Comparison of ENCODE assay signal across 1 cellular context in the genomic region with DNA sequence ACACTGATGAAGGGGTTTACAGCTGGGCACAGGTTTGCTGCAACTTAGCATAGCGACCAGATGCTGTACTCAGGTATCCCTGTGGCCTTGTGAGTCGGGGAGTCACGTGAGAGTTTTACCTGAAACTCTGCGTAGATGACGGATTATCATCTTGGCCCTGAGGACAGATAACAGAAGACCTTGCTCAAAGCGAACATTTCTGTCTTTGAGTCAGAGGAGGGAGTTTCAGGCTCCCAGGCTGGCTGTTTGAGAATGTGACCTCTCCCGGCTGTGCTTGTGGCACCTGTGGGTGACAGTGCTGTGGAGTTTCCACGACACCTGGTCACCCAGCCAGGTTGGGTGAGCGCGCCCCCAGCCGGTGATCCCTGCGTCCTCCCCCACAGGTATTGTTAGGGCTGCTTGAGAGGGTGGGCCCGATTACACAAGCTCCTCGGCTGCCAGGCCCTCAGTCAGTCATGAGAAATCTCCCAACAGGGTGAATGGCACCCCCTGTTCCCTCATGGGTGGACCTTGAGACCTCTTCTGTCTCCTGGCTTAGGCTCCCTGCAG.
TF ChIP-seq lines count a peak whose summit lies in the region.

No MANE protein-coding gene starts in this region.

TF ChIP-seq in IMR-90, 13 proteins besides CTCF, POLR2A, EP300 and RAD21:
- TF ChIP-seq FOS (IDR thresholded peaks at IDR 0.05; ENCODE audit: low read depth, low read length): no peak
- TF ChIP-seq, protein P1, sequence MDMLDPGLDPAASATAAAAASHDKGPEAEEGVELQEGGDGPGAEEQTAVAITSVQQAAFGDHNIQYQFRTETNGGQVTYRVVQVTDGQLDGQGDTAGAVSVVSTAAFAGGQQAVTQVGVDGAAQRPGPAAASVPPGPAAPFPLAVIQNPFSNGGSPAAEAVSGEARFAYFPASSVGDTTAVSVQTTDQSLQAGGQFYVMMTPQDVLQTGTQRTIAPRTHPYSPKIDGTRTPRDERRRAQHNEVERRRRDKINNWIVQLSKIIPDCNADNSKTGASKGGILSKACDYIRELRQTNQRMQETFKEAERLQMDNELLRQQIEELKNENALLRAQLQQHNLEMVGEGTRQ (IDR thresholded peaks at IDR 0.05; ENCODE audit: low read depth, low read length): no peak
- TF ChIP-seq RFX5 (IDR thresholded peaks at IDR 0.05; ENCODE audit: low read depth, low read length): no peak
- no peak for TF ChIP-seq CEBPB (IDR thresholded peaks at IDR 0.05; ENCODE audit: low read depth, low read length)
- TF ChIP-seq MXI1 (IDR thresholded peaks at IDR 0.05; ENCODE audit: borderline replicate concordance, low read depth, low read length): no peak
- no peak for TF ChIP-seq RCOR1 (IDR thresholded peaks at IDR 0.05; ENCODE audit: insufficient replicate concordance, low read length)
- TF ChIP-seq MAZ (IDR thresholded peaks at IDR 0.05; ENCODE audit: borderline replicate concordance, low read depth, low read length): no peak
- TF ChIP-seq CHD1 (IDR thresholded peaks at IDR 0.05; ENCODE audit: low read depth, low read length): no peak
- TF ChIP-seq, protein P2, sequence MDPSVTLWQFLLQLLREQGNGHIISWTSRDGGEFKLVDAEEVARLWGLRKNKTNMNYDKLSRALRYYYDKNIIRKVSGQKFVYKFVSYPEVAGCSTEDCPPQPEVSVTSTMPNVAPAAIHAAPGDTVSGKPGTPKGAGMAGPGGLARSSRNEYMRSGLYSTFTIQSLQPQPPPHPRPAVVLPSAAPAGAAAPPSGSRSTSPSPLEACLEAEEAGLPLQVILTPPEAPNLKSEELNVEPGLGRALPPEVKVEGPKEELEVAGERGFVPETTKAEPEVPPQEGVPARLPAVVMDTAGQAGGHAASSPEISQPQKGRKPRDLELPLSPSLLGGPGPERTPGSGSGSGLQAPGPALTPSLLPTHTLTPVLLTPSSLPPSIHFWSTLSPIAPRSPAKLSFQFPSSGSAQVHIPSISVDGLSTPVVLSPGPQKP (IDR thresholded peaks at IDR 0.05; ENCODE audit: borderline replicate concordance, low read depth, low read length): no peak
- TF ChIP-seq MAFK (IDR thresholded peaks at IDR 0.05; ENCODE audit: low read depth, low read length): no peak
- TF ChIP-seq NFE2L2 (IDR thresholded peaks at IDR 0.05; ENCODE audit: low read depth, low read length): no peak
- TF ChIP-seq BHLHE40 (IDR thresholded peaks at IDR 0.05; ENCODE audit: low read depth, low read length): no peak
- TF ChIP-seq SMC3 (IDR thresholded peaks at IDR 0.05; ENCODE audit: low read depth, low read length): no peak
